23 cellular contexts compared by ENCODE assay signal in genomic region chr4:108703370-108703769, GRCh38. TPM values are rescaled to one million over a fixed set of nuclear protein-coding genes. Genes with fewer than 3 reads are reported as not detected.
"Had no signal": no experiment of that assay in that cellular context is flagged by ENCODE, and none has a peak within 500 bp of the region (broad histone marks: within the 10 kb centered on the region; RNA-seq: fewer than 3 reads in every experiment).

No MANE protein-coding gene starts in this region.

- H3K36me3 Mint-ChIP-seq: activated naive CD4-positive, alpha-beta T cell treated with anti-CD3 and anti-CD28 coated beads, Interleukin-2, amount 50 U/mL, for 24 hours; naive thymus-derived CD8-positive, alpha-beta T cell; neural progenitor cell; stimulated activated naive B cell treated with anti-CD40 and anti-IgM and Interleukin-4, amounts not matched to agents 10 μg/mL and 1 μg/mL and 100 μg/mL, for 72 hours had no signal

- H3K9me3 ChIP-seq: esophagus squamous epithelium, gastrocnemius medialis, left ventricle myocardium inferior, upper lobe of right lung had no signal

- H3K4me2 ChIP-seq: neural progenitor cell, smooth muscle cell had no signal

- H3K27me3 ChIP-seq: esophagus squamous epithelium, gastrocnemius medialis, neural progenitor cell, upper lobe of right lung had no signal

- H3K4me1 ChIP-seq: gastrocnemius medialis, left ventricle myocardium inferior, neural progenitor cell, upper lobe of right lung had no signal

- H3K9ac ChIP-seq: neural progenitor cell had no signal

- H3K27ac ChIP-seq: coronary artery, esophagus squamous epithelium, gastrocnemius medialis, left ventricle myocardium inferior, neural progenitor cell, upper lobe of right lung had no signal

- H3K27me3 Mint-ChIP-seq: naive thymus-derived CD8-positive, alpha-beta T cell had no signal

- H2AFZ ChIP-seq: neural progenitor cell had no signal

- H3K4me1 Mint-ChIP-seq: activated B cell treated with CpG ODN at 0.5 μM for 24 hours; neural progenitor cell; stimulated activated naive B cell treated with anti-CD40 and anti-IgM and Interleukin-4, amounts not matched to agents 10 μg/mL and 1 μg/mL and 100 μg/mL, for 72 hours had no signal

- H3K36me3 ChIP-seq: esophagus squamous epithelium, gastrocnemius medialis, left ventricle myocardium inferior, neural progenitor cell, upper lobe of right lung had no signal

- DNase-seq: activated B cell treated with CpG ODN at 0.5 μM for 24 hours; activated CD4-positive, alpha-beta memory T cell treated with anti-CD3 and anti-CD28 coated beads, Interleukin-2, amount 10 ng/mL, durations not matched to agents 7 days and 5 days; activated CD4-positive, alpha-beta T cell treated with anti-CD3 and anti-CD28 coated beads for 4 hours; activated gamma-delta T cell; activated T-cell treated with anti-CD3 and anti-CD28 coated beads for 4 hours; amygdala; cerebellar nuclear complex; esophagus squamous epithelium; gastrocnemius medialis; hippocampal formation; left ventricle myocardium inferior; stimulated activated CD4-positive, alpha-beta T cell treated with anti-CD3 and anti-CD28 coated beads, Interleukin-15, amount 100 ng/mL, for 24 hours; stimulated activated naive B cell treated with anti-CD40 and anti-IgM and Interleukin-4, amounts not matched to agents 10 μg/mL and 1 μg/mL and 100 μg/mL, for 72 hours; upper lobe of right lung had no signal

- H3K4me3 Mint-ChIP-seq: activated B cell treated with CpG ODN at 0.5 μM for 24 hours; activated CD4-positive, alpha-beta memory T cell treated with anti-CD3 and anti-CD28 coated beads, Interleukin-2, amount 10 ng/mL, durations not matched to agents 7 days and 5 days; activated naive CD4-positive, alpha-beta T cell treated with anti-CD3 and anti-CD28 coated beads, Interleukin-2, amount 50 U/mL, for 24 hours; neural progenitor cell; stimulated activated naive B cell treated with anti-CD40 and anti-IgM and Interleukin-4, amounts not matched to agents 10 μg/mL and 1 μg/mL and 100 μg/mL, for 72 hours; T-helper 1 cell treated with Interleukin-12 subunit alpha and Interleukin-12 subunit beta and Interleukin-4 antibody, amounts not matched to agents 30 μg/mL and 1 μg/mL, for 36 hours had no signal

- H3K4me3 ChIP-seq: coronary artery, esophagus squamous epithelium, gastrocnemius medialis, left ventricle myocardium inferior, neural progenitor cell, smooth muscle cell, upper lobe of right lung had no signal

- H3K9me3 Mint-ChIP-seq: activated B cell treated with CpG ODN at 0.5 μM for 24 hours; activated CD4-positive, alpha-beta memory T cell treated with anti-CD3 and anti-CD28 coated beads, Interleukin-2, amount 10 ng/mL, durations not matched to agents 7 days and 5 days; activated naive CD4-positive, alpha-beta T cell treated with anti-CD3 and anti-CD28 coated beads, Interleukin-2, amount 50 U/mL, for 24 hours; naive thymus-derived CD8-positive, alpha-beta T cell; neural progenitor cell; stimulated activated naive B cell treated with anti-CD40 and anti-IgM and Interleukin-4, amounts not matched to agents 10 μg/mL and 1 μg/mL and 100 μg/mL, for 72 hours; T-helper 1 cell treated with Interleukin-12 subunit alpha and Interleukin-12 subunit beta and Interleukin-4 antibody, amounts not matched to agents 30 μg/mL and 1 μg/mL, for 36 hours had no signal

- ATAC-seq: gastrocnemius medialis; stimulated activated naive B cell treated with anti-CD40 and anti-IgM and Interleukin-4, amounts not matched to agents 10 μg/mL and 1 μg/mL and 100 μg/mL, for 72 hours; upper lobe of right lung had no signal

- H3K27ac Mint-ChIP-seq: activated B cell treated with CpG ODN at 0.5 μM for 24 hours; activated CD4-positive, alpha-beta memory T cell treated with anti-CD3 and anti-CD28 coated beads, Interleukin-2, amount 10 ng/mL, durations not matched to agents 7 days and 5 days; activated naive CD4-positive, alpha-beta T cell treated with anti-CD3 and anti-CD28 coated beads, Interleukin-2, amount 50 U/mL, for 24 hours; neural progenitor cell; stimulated activated naive B cell treated with anti-CD40 and anti-IgM and Interleukin-4, amounts not matched to agents 10 μg/mL and 1 μg/mL and 100 μg/mL, for 72 hours; T-helper 1 cell treated with Interleukin-12 subunit alpha and Interleukin-12 subunit beta and Interleukin-4 antibody, amounts not matched to agents 30 μg/mL and 1 μg/mL, for 36 hours had no signal

RNA-seq across cellular contexts. Expression of gene ETNPPL, which starts 59.5 kb away (rescaled TPM):
- total RNA-seq: activated B cell treated with CpG ODN at 0.5 μM for 24 hours; activated CD4-positive, alpha-beta memory T cell treated with anti-CD3 and anti-CD28 coated beads, Interleukin-2, amount 10 ng/mL, durations not matched to agents 7 days and 5 days; esophagus squamous epithelium; lung microvascular endothelial cell; naive thymus-derived CD8-positive, alpha-beta T cell; posterior vena cava; renal cortical epithelial cell; smooth muscle cell; upper lobe of right lung had no signal
- polyA plus RNA-seq: naive thymus-derived CD8-positive, alpha-beta T cell; smooth muscle cell had no signal
